ENCODE assay signal across 9 cellular contexts in genomic region chr2:162074579-162074922, GRCh38. TPM values are rescaled to one million over a fixed set of nuclear protein-coding genes. Genes with fewer than 3 reads are reported as not detected.
DNase-seq lines count a peak whose midpoint lies in the region; ATAC-seq, FAIRE-seq and TF ChIP-seq lines count a peak whose summit lies in the region.
"Had no signal": no experiment of that assay in that cellular context is flagged by ENCODE, and none has a peak within 500 bp of the region (broad histone marks: within the 10 kb centered on the region; RNA-seq: fewer than 3 reads in every experiment).

No MANE protein-coding gene starts in this region.

- H3K27ac ChIP-seq in A549 (peak overlapping the region in 1 of 2 experiments; percentile 78; a peak in 1 of 6 replicates), HCT116 (ENCODE audit: low read depth, low read length) (no peak overlapping the region)

- no peaks in the 10 kb centered on the region for H3K36me3 ChIP-seq in HCT116 (ENCODE audit: control insufficient read depth in 1 of 2, insufficient read depth in 2 of 2, low read length in 2 of 2)

- H3K36me3 Mint-ChIP-seq in mesothelial cell of epicardium, result peaks cover 4% of the 10 kb centered on the region

- no peak for DNase-seq in A549 (ENCODE audit: low read depth in 1 of 2, low spot score in 1 of 2)
- DNase-seq in HCT116 (ENCODE audit: low read depth, low spot score), result no peak
- DNase-seq in astrocyte of the spinal cord (ENCODE audit: low read depth, low spot score), result no peak
- DNase-seq in mesothelial cell of epicardium (ENCODE audit: low spot score in 2 of 2, unreplicated experiment in 2 of 2), result no peak
- no peak for DNase-seq in stimulated activated CD4-positive, alpha-beta T cell treated with anti-CD3 and anti-CD28 coated beads, Interleukin-1b, Interleukin-23, amount 100 ng/mL, for 48 hours
- no peak for DNase-seq in GM03348 (ENCODE audit: low spot score)
- DNase-seq: erythroblast had no signal

- peak overlapping the region; percentile 83 for H2AFZ ChIP-seq in HCT116 (ENCODE audit: low read depth, low read length, poor library complexity, severe bottlenecking)

- H3K27me3 ChIP-seq in HCT116 (ENCODE audit: insufficient read depth, low read length), result no peaks in the 10 kb centered on the region

- peaks cover 31% of the 10 kb centered on the region for H3K27me3 Mint-ChIP-seq in mesothelial cell of epicardium (ENCODE audit: low read depth)

- ATAC-seq in A549 (peak; percentile 9 to 14; a peak in 1 of 6 replicates), HCT116 (no peak; the same call in 1 of the 2 replicates), GM18873 (IDR thresholded peaks at IDR 0.05; ENCODE audit: low FRiP score, unreplicated experiment) (no peak), HG03159 (IDR thresholded peaks at IDR 0.05; ENCODE audit: unreplicated experiment) (no peak)

- no peaks in the 10 kb centered on the region for H4K20me1 ChIP-seq in HCT116 (ENCODE audit: insufficient read depth)

- no peak for TF ChIP-seq POLR2A in A549 (IDR thresholded peaks at IDR 0.05; ENCODE audit: low read length)
- no peak for TF ChIP-seq POLR2A in HCT116 (IDR thresholded peaks at IDR 0.05; ENCODE audit: borderline replicate concordance, extremely low read depth, insufficient read depth, insufficient read length)

- FAIRE-seq in A549 (lab: Jason Lieb, UNC), result no peak

- no TSS peak for BruUV-seq in HCT116 (replicated peaks; lab: Mats Ljungman, UMichigan)

- POLR2A ChIA-PET in A549 (lab: Yijun Ruan, JAX), result no interaction called here
- POLR2A ChIA-PET in HCT116 (lab: Charles Lee), result no interaction called here

- peak overlapping the region; percentile 51; the same call in 2 of the 3 replicates for H3K4me3 ChIP-seq in A549
- H3K4me3 ChIP-seq in HCT116 (replicated peaks in 1 of 2; ENCODE audit: low read depth in 1 of 2, low read length in 2 of 2), result peak overlapping the region; percentile 53 to 66
- H3K4me3 ChIP-seq in astrocyte of the spinal cord (ENCODE audit: low read depth, low read length), result peak overlapping the region; percentile 39

- H3K27ac Mint-ChIP-seq in mesothelial cell of epicardium, result no peak overlapping the region

- in situ Hi-C loops in astrocyte of the spinal cord (cut with HindIII; ENCODE audit: low sequenced_read_pairs), result no loop called here

- TF ChIP-seq RAD21 in A549 (conservative IDR thresholded peaks at IDR 0.05 in 1 of 2, IDR thresholded peaks at IDR 0.05 in 1 of 2), result no peak
- TF ChIP-seq RAD21 in HCT116 (IDR thresholded peaks at IDR 0.05; ENCODE audit: low read depth), result no peak

- peaks cover 13% of the 10 kb centered on the region for H3K9me3 Mint-ChIP-seq in mesothelial cell of epicardium

- peak overlapping the region; percentile 66 for H3K4me3 Mint-ChIP-seq in mesothelial cell of epicardium

- no peak for TF ChIP-seq EP300 in A549 (IDR thresholded peaks at IDR 0.05)

- H3K4me1 ChIP-seq in A549 (peaks cover 8% of the 10 kb centered on the region; the same call in 2 of the 3 replicates), HCT116 (ENCODE audit: control insufficient read depth in 1 of 2, insufficient read depth in 2 of 2, low read length in 2 of 2) (peaks cover 10 to 15% of the 10 kb centered on the region in 2 experiments; a peak in 3 of 4 replicates)

- H3K9me3 ChIP-seq in A549 (peaks cover 3% of the 10 kb centered on the region; the same call in 2 of the 3 replicates), HCT116 (ENCODE audit: control insufficient read depth in 1 of 2, insufficient read depth in 1 of 2, low read depth in 1 of 2, low read length in 2 of 2) (no peaks in the 10 kb centered on the region)

- no peak for TF ChIP-seq CTCF in A549 (IDR thresholded peaks at IDR 0.05)
- TF ChIP-seq CTCF in HCT116 (IDR thresholded peaks at IDR 0.05 in 2 of 3, conservative IDR thresholded peaks at IDR 0.05 in 1 of 3; ENCODE audit: borderline replicate concordance in 1 of 3, insufficient read depth in 1 of 3, low read depth in 2 of 3, low read length in 2 of 3), result no peak
- TF ChIP-seq CTCF in astrocyte of the spinal cord (IDR thresholded peaks at IDR 0.05; ENCODE audit: low read depth, low read length), result no peak
- TF ChIP-seq CTCF in mesothelial cell of epicardium (IDR thresholded peaks at IDR 0.05; ENCODE audit: unreplicated experiment), result no peak

- 80% methylated on average over 2 of the region's 2 CpGs for WGBS in A549 (ENCODE audit: missing lambda C conversion rate)

- H3K4me1 Mint-ChIP-seq in mesothelial cell of epicardium, result peaks cover 38% of the 10 kb centered on the region

- H3K4me2 ChIP-seq in A549, result peak overlapping the region; percentile 88
- H3K4me2 ChIP-seq in HCT116 (ENCODE audit: low read length), result peak overlapping the region; percentile 91

- H3K9ac ChIP-seq in HCT116 (ENCODE audit: low read length), result no peak overlapping the region; the same call in 1 of the 2 replicates

- CTCF ChIA-PET in A549 (lab: Yijun Ruan, JAX), result no interaction called here
- CTCF ChIA-PET in HCT116 (lab: Charles Lee), result no interaction called here

- H3K79me2 ChIP-seq in HCT116 (ENCODE audit: insufficient read depth, low read length), result no peaks in the 10 kb centered on the region

- H3K9me2 ChIP-seq in HCT116 (ENCODE audit: insufficient read depth), result no peaks in the 10 kb centered on the region

- intact Hi-C loops in HCT116 (cut with micrococcal nuclease), result no loop called here

- RAD21 ChIA-PET in HCT116 (lab: Charles Lee; ENCODE audit: low non-redundant PET in 1 of 2, low total read pairs in 2 of 2, uncharacterized antibody in 2 of 2, unreplicated experiment in 2 of 2), result no interaction called here

TF ChIP-seq in A549, 52 proteins besides CTCF, POLR2A, EP300 and RAD21:
- no peak for TF ChIP-seq BHLHE40 (IDR thresholded peaks at IDR 0.05; ENCODE audit: low read depth, low read length)

TF ChIP-seq in HCT116, 20 proteins besides CTCF, POLR2A, EP300 and RAD21:
- no peak for TF ChIP-seq ZNF274 (IDR thresholded peaks at IDR 0.05; ENCODE audit: low read depth, low read length)
- no peak for TF ChIP-seq YY1 (IDR thresholded peaks at IDR 0.05; ENCODE audit: extremely low read depth, insufficient replicate concordance, low read depth, low read length)
- no peak for TF ChIP-seq ELF1 (IDR thresholded peaks at IDR 0.05; ENCODE audit: borderline replicate concordance, low read depth)
- no peak for TF ChIP-seq JUND (IDR thresholded peaks at IDR 0.05)
- TF ChIP-seq FOSL1 (IDR thresholded peaks at IDR 0.05; ENCODE audit: low read depth), result no peak
- TF ChIP-seq ATF3 (IDR thresholded peaks at IDR 0.05), result no peak
- TF ChIP-seq CEBPB (IDR thresholded peaks at IDR 0.05; ENCODE audit: low read depth), result no peak
- TF ChIP-seq SIN3A (IDR thresholded peaks at IDR 0.05; ENCODE audit: low read depth), result no peak
- TF ChIP-seq, protein P1, sequence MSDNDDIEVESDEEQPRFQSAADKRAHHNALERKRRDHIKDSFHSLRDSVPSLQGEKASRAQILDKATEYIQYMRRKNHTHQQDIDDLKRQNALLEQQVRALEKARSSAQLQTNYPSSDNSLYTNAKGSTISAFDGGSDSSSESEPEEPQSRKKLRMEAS (IDR thresholded peaks at IDR 0.05), result no peak
- no peak for TF ChIP-seq EZH2phosphoT487 (IDR thresholded peaks at IDR 0.05; ENCODE audit: borderline replicate concordance)
- TF ChIP-seq SP1 (IDR thresholded peaks at IDR 0.05; ENCODE audit: low read depth), result no peak
- TF ChIP-seq SRF (IDR thresholded peaks at IDR 0.05; ENCODE audit: low read depth), result no peak
- no peak for TF ChIP-seq CBX3 (IDR thresholded peaks at IDR 0.05; ENCODE audit: low read depth)
- TF ChIP-seq TCF7L2 (IDR thresholded peaks at IDR 0.05; ENCODE audit: borderline replicate concordance, extremely low read depth, insufficient read depth, insufficient read length), result no peak
- no peak for TF ChIP-seq EGR1 (IDR thresholded peaks at IDR 0.05; ENCODE audit: low read depth)
- no peak for TF ChIP-seq ZFX (IDR thresholded peaks at IDR 0.05)

RNA-seq across cellular contexts. Expression of gene DPP4, which starts 0.5 kb away (rescaled TPM):
- polyA plus RNA-seq in A549 (2011; rRNA removed) (0.17 and 0.37 TPM in 2 replicates), A549 (2017; fragmentation: RNase III; extraction: RNeasy Plus Mini Kit Qiagen cat#74134 plus additional on column Dnase treatment) (0.21 to 0.31 TPM (median 0.27 TPM) in 3 replicates)
- 0.03 TPM in 2 replicates for polyA plus RNA-seq in A549 (2012; cell fraction: cytosol; rRNA removed)
- polyA plus RNA-seq in A549 (2012; cell fraction: nucleus; rRNA removed), result 0.09 and 0.11 TPM in 2 replicates
- polyA minus RNA-seq in A549 (2011; rRNA and poly(A)+ RNA removed), result 0.29 and 0.58 TPM in 2 replicates
- total RNA-seq in HCT116 (2021; ENCODE audit: unreplicated experiment) (3.6 TPM), mesothelial cell of epicardium (7.2 to 8.2 TPM (median 7.6 TPM) in 3 replicates)
- polyA plus RNA-seq in HCT116 (2012), result 2.4 and 4.6 TPM in 2 replicates

Comparison
In these comparisons a context has a peak if more than half of its experiments do, and no peak if none do; other contexts are left out.
1. ATAC-seq: peak in A549 (2 of 2); none in HCT116 (single experiment), GM18873 (single experiment) and HG03159 (single experiment).
2. Peak in every context shown above with its lines, with median percentiles within 50 percentile points of each other: H3K4me3 ChIP-seq.